9 cellular contexts compared by ENCODE assay signal in the genomic region with DNA sequence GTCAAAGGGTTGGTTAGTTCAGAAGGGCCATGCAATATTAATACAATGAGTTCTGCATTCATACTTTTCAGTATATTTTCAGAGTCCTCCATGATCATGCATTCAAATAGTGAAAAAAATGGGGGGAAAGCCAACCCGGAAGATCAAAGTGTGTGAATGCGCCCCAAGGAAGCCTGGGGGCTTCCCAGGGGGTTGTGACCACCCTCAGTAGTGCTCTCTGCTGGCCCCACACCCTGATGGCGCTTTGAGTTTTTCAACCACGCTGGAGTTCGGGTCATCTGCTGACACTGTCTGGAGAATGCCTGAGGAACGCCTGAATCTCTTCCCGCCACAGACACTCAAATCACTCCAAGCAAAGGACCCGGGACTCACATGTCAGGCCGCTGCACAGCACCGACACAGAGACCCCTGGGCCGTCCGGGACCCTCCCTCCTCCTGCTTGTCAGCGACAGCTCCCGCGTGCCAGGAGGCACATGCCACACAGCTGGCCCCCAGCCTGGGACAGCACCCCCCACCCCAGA. TPM values are rescaled to one million over a fixed set of nuclear protein-coding genes. Genes with fewer than 3 reads are reported as not detected.
DNase-seq lines count a peak whose midpoint lies in the region; ATAC-seq and TF ChIP-seq lines count a peak whose summit lies in the region.
"Had no signal": no experiment of that assay in that cellular context is flagged by ENCODE, and none has a peak within 500 bp of the region (broad histone marks: within the 10 kb centered on the region; RNA-seq: fewer than 3 reads in every experiment).

No MANE protein-coding gene starts in this region.

- peak; percentile 37 for DNase-seq in HCEC 1CT
- DNase-seq in right cardiac atrium, result peak in 1 of 3 donors; percentile 66
- no peak for DNase-seq in skeletal muscle cell (ENCODE audit: low read depth)
- DNase-seq in kidney glomerular epithelial cell (lab: John Stamatoyannopoulos, UW), result no peak
- DNase-seq in AG08395 (ENCODE audit: low spot score), result no peak
- DNase-seq in Ammon's horn (ENCODE audit: low spot score), result no peak
- DNase-seq: activated CD4-positive, alpha-beta T cell treated with anti-CD3 and anti-CD28 coated beads for 4 hours had no signal

- 9% methylated on average over 15 of the region's 15 CpGs for WGBS in right cardiac atrium

- H3K27me3 ChIP-seq in right cardiac atrium (ENCODE audit: control insufficient read depth, insufficient read depth), result no peaks in the 10 kb centered on the region

- peaks cover 19% of the 10 kb centered on the region for H3K4me1 ChIP-seq in right cardiac atrium (ENCODE audit: control insufficient read depth, insufficient read depth, low read length)

- no peaks in the 10 kb centered on the region for H3K9me3 ChIP-seq in right cardiac atrium (ENCODE audit: control insufficient read depth, low read length)

- ATAC-seq in SK-N-SH treated with all-trans-retinoic acid at 6 μM for 48 hours (peak; percentile 56), right cardiac atrium (peak in 1 of 2 donors; percentile 4), HG02798 (IDR thresholded peaks at IDR 0.05; ENCODE audit: poor library complexity, unreplicated experiment) (no peak)

- H3K4me3 ChIP-seq in right cardiac atrium (ENCODE audit: low read length), result peak overlapping the region; percentile 65
- peak overlapping the region; percentile 81 for H3K4me3 ChIP-seq in skeletal muscle cell (ENCODE audit: low read depth, low read length)

- no peak overlapping the region for H3K27ac ChIP-seq in right cardiac atrium (ENCODE audit: low read length)

- intact Hi-C loops in right cardiac atrium (cut with DNase I), result loop anchor here in 1 of 4 donors (10.0 kb wide), 1 partner anchor 136 kb away; no protein-coding TSS in a partner anchor

TF ChIP-seq in SK-N-SH treated with all-trans-retinoic acid at 6 μM for 48 hours, 23 proteins besides CTCF, POLR2A, EP300 and RAD21:
- TF ChIP-seq BACH2 (CRISPR knock-in tag; IDR thresholded peaks at IDR 0.05; ENCODE audit: borderline replicate concordance) (no peak), CSDC2 (CRISPR knock-in tag; IDR thresholded peaks at IDR 0.05) (0 out of 2 replicates have a peak, but pooled peaks have one; percentile 48), ZNF565 (CRISPR knock-in tag; conservative IDR thresholded peaks at IDR 0.05; ENCODE audit: low read depth) (no peak), ZFP3 (CRISPR knock-in tag; IDR thresholded peaks at IDR 0.05) (0 out of 2 replicates have a peak, but pooled peaks have one; percentile 12), GLIS3 (CRISPR knock-in tag; IDR thresholded peaks at IDR 0.05) (no peak)
- TF ChIP-seq, protein P1, sequence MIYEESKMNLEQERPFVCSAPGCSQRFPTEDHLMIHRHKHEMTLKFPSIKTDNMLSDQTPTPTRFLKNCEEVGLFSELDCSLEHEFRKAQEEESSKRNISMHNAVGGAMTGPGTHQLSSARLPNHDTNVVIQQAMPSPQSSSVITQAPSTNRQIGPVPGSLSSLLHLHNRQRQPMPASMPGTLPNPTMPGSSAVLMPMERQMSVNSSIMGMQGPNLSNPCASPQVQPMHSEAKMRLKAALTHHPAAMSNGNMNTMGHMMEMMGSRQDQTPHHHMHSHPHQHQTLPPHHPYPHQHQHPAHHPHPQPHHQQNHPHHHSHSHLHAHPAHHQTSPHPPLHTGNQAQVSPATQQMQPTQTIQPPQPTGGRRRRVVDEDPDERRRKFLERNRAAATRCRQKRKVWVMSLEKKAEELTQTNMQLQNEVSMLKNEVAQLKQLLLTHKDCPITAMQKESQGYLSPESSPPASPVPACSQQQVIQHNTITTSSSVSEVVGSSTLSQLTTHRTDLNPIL (CRISPR knock-in tag; IDR thresholded peaks at IDR 0.05; ENCODE audit: low read depth), result no peak
- TF ChIP-seq, protein P2, sequence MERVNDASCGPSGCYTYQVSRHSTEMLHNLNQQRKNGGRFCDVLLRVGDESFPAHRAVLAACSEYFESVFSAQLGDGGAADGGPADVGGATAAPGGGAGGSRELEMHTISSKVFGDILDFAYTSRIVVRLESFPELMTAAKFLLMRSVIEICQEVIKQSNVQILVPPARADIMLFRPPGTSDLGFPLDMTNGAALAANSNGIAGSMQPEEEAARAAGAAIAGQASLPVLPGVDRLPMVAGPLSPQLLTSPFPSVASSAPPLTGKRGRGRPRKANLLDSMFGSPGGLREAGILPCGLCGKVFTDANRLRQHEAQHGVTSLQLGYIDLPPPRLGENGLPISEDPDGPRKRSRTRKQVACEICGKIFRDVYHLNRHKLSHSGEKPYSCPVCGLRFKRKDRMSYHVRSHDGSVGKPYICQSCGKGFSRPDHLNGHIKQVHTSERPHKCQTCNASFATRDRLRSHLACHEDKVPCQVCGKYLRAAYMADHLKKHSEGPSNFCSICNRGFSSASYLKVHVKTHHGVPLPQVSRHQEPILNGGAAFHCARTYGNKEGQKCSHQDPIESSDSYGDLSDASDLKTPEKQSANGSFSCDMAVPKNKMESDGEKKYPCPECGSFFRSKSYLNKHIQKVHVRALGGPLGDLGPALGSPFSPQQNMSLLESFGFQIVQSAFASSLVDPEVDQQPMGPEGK (CRISPR knock-in tag; IDR thresholded peaks at IDR 0.05; ENCODE audit: borderline replicate concordance), result no peak

RNA-seq across cellular contexts. Expression of a gene that starts 1.0 kb away (rescaled TPM):
- 10 to 100 TPM; 37.5 to 48.3 (median 42.7) TPM for total RNA-seq in right cardiac atrium
- polyA plus RNA-seq in right cardiac atrium, result 19.7 TPM
